1 cellular context compared by ENCODE assay signal in the genomic region with DNA sequence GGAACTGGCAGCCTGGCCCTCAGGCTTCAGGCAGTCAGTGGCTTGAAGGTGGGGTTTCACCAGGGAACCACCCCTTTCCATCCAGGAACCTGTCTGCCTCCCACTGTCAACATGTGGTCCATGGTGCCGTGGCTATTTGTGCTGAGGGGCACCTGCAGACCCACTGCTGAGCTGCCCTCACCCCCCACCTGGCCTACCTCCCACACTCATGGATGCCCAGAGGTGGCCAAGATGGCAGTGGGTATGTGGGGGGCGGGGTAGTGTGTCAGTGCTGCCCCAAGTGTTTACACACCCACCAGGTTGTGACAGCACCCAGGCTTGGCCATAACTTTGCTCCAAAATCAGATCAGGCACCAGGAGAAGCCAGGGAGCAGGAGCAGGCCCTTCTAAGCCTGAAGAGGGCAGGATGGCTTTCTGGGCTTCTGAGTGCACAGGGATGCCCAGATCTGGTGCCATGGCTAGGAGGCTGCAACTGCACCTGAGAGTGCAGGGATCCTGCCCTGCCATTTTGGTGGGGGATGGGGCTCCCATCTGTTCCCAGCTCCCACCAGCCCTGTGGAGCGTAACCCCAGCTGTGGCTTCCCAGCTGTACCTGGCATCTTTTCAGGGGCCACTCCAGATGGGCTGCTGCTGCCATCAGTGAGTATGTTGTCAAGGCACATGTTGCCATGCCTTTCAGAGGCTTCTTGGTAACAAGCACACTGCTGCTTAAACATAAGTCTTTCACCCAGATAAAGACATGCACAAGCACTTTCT.
TF ChIP-seq lines count a peak whose summit lies in the region.

No MANE protein-coding gene starts in this region.

TF ChIP-seq in IMR-90, 13 proteins besides CTCF, POLR2A, EP300 and RAD21 (continued from another document):
- TF ChIP-seq, protein P1, sequence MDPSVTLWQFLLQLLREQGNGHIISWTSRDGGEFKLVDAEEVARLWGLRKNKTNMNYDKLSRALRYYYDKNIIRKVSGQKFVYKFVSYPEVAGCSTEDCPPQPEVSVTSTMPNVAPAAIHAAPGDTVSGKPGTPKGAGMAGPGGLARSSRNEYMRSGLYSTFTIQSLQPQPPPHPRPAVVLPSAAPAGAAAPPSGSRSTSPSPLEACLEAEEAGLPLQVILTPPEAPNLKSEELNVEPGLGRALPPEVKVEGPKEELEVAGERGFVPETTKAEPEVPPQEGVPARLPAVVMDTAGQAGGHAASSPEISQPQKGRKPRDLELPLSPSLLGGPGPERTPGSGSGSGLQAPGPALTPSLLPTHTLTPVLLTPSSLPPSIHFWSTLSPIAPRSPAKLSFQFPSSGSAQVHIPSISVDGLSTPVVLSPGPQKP (IDR thresholded peaks at IDR 0.05; ENCODE audit: borderline replicate concordance, low read depth, low read length): no peak
- no peak for TF ChIP-seq CHD1 (IDR thresholded peaks at IDR 0.05; ENCODE audit: low read depth, low read length)
- TF ChIP-seq RFX5 (IDR thresholded peaks at IDR 0.05; ENCODE audit: low read depth, low read length): no peak
- no peak for TF ChIP-seq NFE2L2 (IDR thresholded peaks at IDR 0.05; ENCODE audit: low read depth, low read length)
- TF ChIP-seq MAFK (IDR thresholded peaks at IDR 0.05; ENCODE audit: low read depth, low read length): no peak
- TF ChIP-seq BHLHE40 (IDR thresholded peaks at IDR 0.05; ENCODE audit: low read depth, low read length): no peak
- no peak for TF ChIP-seq RCOR1 (IDR thresholded peaks at IDR 0.05; ENCODE audit: insufficient replicate concordance, low read length)
- no peak for TF ChIP-seq MXI1 (IDR thresholded peaks at IDR 0.05; ENCODE audit: borderline replicate concordance, low read depth, low read length)
- TF ChIP-seq FOS (IDR thresholded peaks at IDR 0.05; ENCODE audit: low read depth, low read length): no peak
- TF ChIP-seq CEBPB (IDR thresholded peaks at IDR 0.05; ENCODE audit: low read depth, low read length): no peak
- TF ChIP-seq MAZ (IDR thresholded peaks at IDR 0.05; ENCODE audit: borderline replicate concordance, low read depth, low read length): no peak
- TF ChIP-seq, protein P2, sequence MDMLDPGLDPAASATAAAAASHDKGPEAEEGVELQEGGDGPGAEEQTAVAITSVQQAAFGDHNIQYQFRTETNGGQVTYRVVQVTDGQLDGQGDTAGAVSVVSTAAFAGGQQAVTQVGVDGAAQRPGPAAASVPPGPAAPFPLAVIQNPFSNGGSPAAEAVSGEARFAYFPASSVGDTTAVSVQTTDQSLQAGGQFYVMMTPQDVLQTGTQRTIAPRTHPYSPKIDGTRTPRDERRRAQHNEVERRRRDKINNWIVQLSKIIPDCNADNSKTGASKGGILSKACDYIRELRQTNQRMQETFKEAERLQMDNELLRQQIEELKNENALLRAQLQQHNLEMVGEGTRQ (IDR thresholded peaks at IDR 0.05; ENCODE audit: low read depth, low read length): no peak
TF ChIP-seq in IMR-90: peak in this region for 0.
